ENCODE assay signal across 25 cellular contexts in the genomic region with DNA sequence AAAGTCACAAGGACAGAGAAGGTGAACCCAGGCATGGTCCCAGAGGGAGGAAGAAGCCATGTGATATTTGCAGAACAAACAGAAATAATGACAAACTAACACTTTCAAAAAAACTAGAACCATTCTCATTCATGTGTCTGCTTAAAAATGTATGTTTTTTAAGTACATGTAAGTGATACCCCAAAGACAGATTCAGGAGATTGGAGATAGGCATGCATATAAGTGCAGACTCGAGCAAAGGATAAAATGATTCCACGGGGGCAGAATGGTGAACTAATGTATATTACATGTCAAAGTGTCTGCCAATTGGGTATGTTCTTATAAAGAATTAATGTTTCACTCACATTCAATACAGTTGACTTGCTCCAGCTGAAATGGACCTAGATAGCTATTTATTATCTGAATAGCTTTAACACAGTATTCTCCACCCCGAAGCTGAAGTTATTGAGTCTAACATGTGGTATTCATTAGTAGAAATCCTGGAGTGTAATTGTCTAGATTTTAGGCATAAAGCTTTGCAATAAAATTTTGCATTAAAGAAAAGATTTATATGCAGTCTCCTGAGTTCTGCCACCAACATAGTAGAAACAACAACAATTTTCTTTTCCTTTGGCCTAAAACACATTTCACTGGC.
DNase-seq lines count a peak whose midpoint lies in the region; ATAC-seq, FAIRE-seq and TF ChIP-seq lines count a peak whose summit lies in the region.
"Had no signal": no experiment of that assay in that cellular context is flagged by ENCODE, and none has a peak within 500 bp of the region (broad histone marks: within the 10 kb centered on the region; RNA-seq: fewer than 3 reads in every experiment).

No MANE protein-coding gene starts in this region.

- POLR2A ChIA-PET in A549 (lab: Yijun Ruan, JAX) (no interaction called here), HEK293 (lab: Yijun Ruan, JAX) (no interaction called here)

- no peaks in the 10 kb centered on the region for H3K36me3 Mint-ChIP-seq in chondrocyte (ENCODE audit: low read depth)
- H3K36me3 Mint-ChIP-seq: CD4-positive, CD25-positive, alpha-beta regulatory T cell had no signal

- no peak for FAIRE-seq in A549 (lab: Jason Lieb, UNC)
- FAIRE-seq: frontal cortex, K562, keratinocyte had no signal

- CTCF ChIA-PET in A549 (lab: Yijun Ruan, JAX): interaction anchor here (1.0 to 1.5 kb wide), 4 partner anchors 22 to 255 kb away, joined by 3 to 5 read pairs (median 4); no protein-coding TSS in a partner anchor
- CTCF ChIA-PET in HEK293 (lab: Yijun Ruan, JAX): no interaction called here
- CTCF ChIA-PET in mammary epithelial cell (lab: Charles Lee; ENCODE audit: low non-redundant PET): no interaction called here

- H3K79me2 ChIP-seq in mammary epithelial cell (ENCODE audit: insufficient read depth, low read length): no peaks in the 10 kb centered on the region
- H3K79me2 ChIP-seq: parathyroid adenoma had no signal

- H3K27ac ChIP-seq in A549 (no peak overlapping the region), HEK293 (ENCODE audit: extremely low read depth, low read depth, low read length) (peak overlapping the region; percentile 2; the same call in 1 of the 2 replicates), mesodermal cell (ENCODE audit: low read depth, low read length, severe bottlenecking) (peak overlapping the region; percentile 5), right atrium auricular region (no peak overlapping the region), mammary epithelial cell (ENCODE audit: insufficient read depth, low read depth, low read length) (no peak overlapping the region)
- H3K27ac ChIP-seq: cardiac muscle cell, epithelial cell of prostate, parathyroid adenoma, upper lobe of left lung had no signal

- H3K9me3 ChIP-seq in A549: no peaks in the 10 kb centered on the region
- H3K9me3 ChIP-seq in HEK293 (ENCODE audit: control insufficient read depth, insufficient read depth, low read depth, low read length): no peaks in the 10 kb centered on the region
- no peaks in the 10 kb centered on the region for H3K9me3 ChIP-seq in mesodermal cell (ENCODE audit: control insufficient read depth, low read length)
- no peaks in the 10 kb centered on the region for H3K9me3 ChIP-seq in right atrium auricular region
- H3K9me3 ChIP-seq in mammary epithelial cell (replicated peaks; ENCODE audit: insufficient read depth, low read length): no peaks in the 10 kb centered on the region
- H3K9me3 ChIP-seq: upper lobe of left lung had no signal

- H3K9me3 Mint-ChIP-seq in chondrocyte (ENCODE audit: low read depth): no peaks in the 10 kb centered on the region
- H3K9me3 Mint-ChIP-seq: activated naive CD4-positive, alpha-beta T cell treated with anti-CD3 and anti-CD28 coated beads for 36 hours; activated T-cell treated with anti-CD3 and anti-CD28 coated beads, Interleukin-2, amount 50 U/mL, for 4 hours; CD4-positive, CD25-positive, alpha-beta regulatory T cell had no signal

- dilution Hi-C loops in mammary epithelial cell (cut with HindIII; ENCODE audit: low sequenced_read_pairs): no loop called here

- H3K27me3 Mint-ChIP-seq in chondrocyte (ENCODE audit: low read depth): no peaks in the 10 kb centered on the region

- H3K4me3 ChIP-seq in A549: no peak overlapping the region
- no peak overlapping the region for H3K4me3 ChIP-seq in HEK293 (ENCODE audit: low read depth, low read length)
- H3K4me3 ChIP-seq in mesodermal cell (ENCODE audit: extremely low read depth, insufficient read depth, low read length, poor library complexity, severe bottlenecking): no peak overlapping the region
- no peak overlapping the region for H3K4me3 ChIP-seq in right atrium auricular region
- H3K4me3 ChIP-seq in mammary epithelial cell (replicated peaks in 1 of 3; ENCODE audit: insufficient read depth in 1 of 3, low read depth in 2 of 3, low read length in 3 of 3): no peak overlapping the region
- H3K4me3 ChIP-seq: cardiac muscle cell, K562, upper lobe of left lung had no signal

- H3K4me3 Mint-ChIP-seq in chondrocyte (ENCODE audit: unreplicated experiment): peak overlapping the region; percentile 44
- H3K4me3 Mint-ChIP-seq: activated CD8-positive, alpha-beta T cell treated with anti-CD3 and anti-CD28 coated beads, Interleukin-2, amount 10 ng/mL, durations not matched to agents 7 days and 5 days; activated naive CD4-positive, alpha-beta T cell treated with anti-CD3 and anti-CD28 coated beads for 36 hours; activated T-cell treated with anti-CD3 and anti-CD28 coated beads, Interleukin-2, amount 50 U/mL, for 4 hours; CD4-positive, CD25-positive, alpha-beta regulatory T cell had no signal

- no peak for TF ChIP-seq RAD21 in A549 (conservative IDR thresholded peaks at IDR 0.05 in 1 of 2, IDR thresholded peaks at IDR 0.05 in 1 of 2)

- no peak for TF ChIP-seq CTCF in A549 (IDR thresholded peaks at IDR 0.05)
- TF ChIP-seq CTCF in HEK293 (tag by site-specific recombination; IDR thresholded peaks at IDR 0.05): no peak
- no peak for TF ChIP-seq CTCF in chondrocyte (IDR thresholded peaks at IDR 0.05)
- no peak for TF ChIP-seq CTCF in right atrium auricular region (IDR thresholded peaks at IDR 0.05)
- no peak for TF ChIP-seq CTCF in mammary epithelial cell (conservative IDR thresholded peaks at IDR 0.05 in 1 of 2, IDR thresholded peaks at IDR 0.05 in 1 of 2; ENCODE audit: extremely low read depth in 1 of 2, insufficient read depth in 1 of 2, low read depth in 1 of 2, low read length in 2 of 2)

- H4K20me1 ChIP-seq in mammary epithelial cell (ENCODE audit: insufficient read depth, low read length): no peaks in the 10 kb centered on the region

- H3K4me1 ChIP-seq in A549: peaks cover 14% of the 10 kb centered on the region
- H3K4me1 ChIP-seq in HEK293 (ENCODE audit: control insufficient read depth, insufficient read depth, low read length): peaks cover 14% of the 10 kb centered on the region
- no peaks in the 10 kb centered on the region for H3K4me1 ChIP-seq in mesodermal cell (ENCODE audit: control insufficient read depth, insufficient read depth, low read length, poor library complexity, severe bottlenecking)
- peaks cover 0 to 8% of the 10 kb centered on the region in 2 donors for H3K4me1 ChIP-seq in right atrium auricular region
- no peaks in the 10 kb centered on the region for H3K4me1 ChIP-seq in mammary epithelial cell (ENCODE audit: insufficient read depth, low read length)
- H3K4me1 ChIP-seq: parathyroid adenoma had no signal

- in situ Hi-C loops in mammary epithelial cell (cut with MboI; ENCODE audit: low sequenced_read_pairs in 2 of 2): no loop called here

- H3K27me3 ChIP-seq in right atrium auricular region: no peaks in the 10 kb centered on the region
- H3K27me3 ChIP-seq in mammary epithelial cell (ENCODE audit: insufficient read depth, low read length): no peaks in the 10 kb centered on the region
- H3K27me3 ChIP-seq: cardiac muscle cell, upper lobe of left lung had no signal

- ATAC-seq in A549: no peak
- no peak for ATAC-seq in GM18511 (IDR thresholded peaks at IDR 0.05; ENCODE audit: unreplicated experiment)
- ATAC-seq: activated CD8-positive, alpha-beta T cell treated with anti-CD3 and anti-CD28 coated beads, Interleukin-2, amount 10 ng/mL, durations not matched to agents 7 days and 5 days; activated T-cell treated with anti-CD3 and anti-CD28 coated beads, Interleukin-2, amount 50 U/mL, for 4 hours; K562; sciatic nerve had no signal

- H3K36me3 ChIP-seq in HEK293 (ENCODE audit: control insufficient read depth in 2 of 2, insufficient read depth in 1 of 2, low read length in 2 of 2) (no peaks in the 10 kb centered on the region), mesodermal cell (ENCODE audit: control insufficient read depth, insufficient read depth, low read length) (no peaks in the 10 kb centered on the region), right atrium auricular region (no peaks in the 10 kb centered on the region), mammary epithelial cell (ENCODE audit: insufficient read depth, low read length) (no peaks in the 10 kb centered on the region)
- H3K36me3 ChIP-seq: cardiac muscle cell, upper lobe of left lung had no signal

- peaks cover 22% of the 10 kb centered on the region for H3K4me1 Mint-ChIP-seq in chondrocyte (ENCODE audit: low read depth)

- peak overlapping the region; percentile 46; the same call in 2 of the 3 replicates for H3K4me2 ChIP-seq in A549
- H3K4me2 ChIP-seq in mammary epithelial cell (ENCODE audit: insufficient read depth, low read depth, low read length): no peak overlapping the region

- TF ChIP-seq POLR2A in A549 (IDR thresholded peaks at IDR 0.05; ENCODE audit: low read length): no peak

- H2AFZ ChIP-seq in mammary epithelial cell (ENCODE audit: low read depth, low read length): no peak overlapping the region
- H2AFZ ChIP-seq: parathyroid adenoma had no signal

- intact Hi-C loops in mammary epithelial cell (cut with micrococcal nuclease): loop anchor here (10.0 kb wide), 1 partner anchor 877 kb away; no protein-coding TSS in a partner anchor

- no TSS peak for BruUV-seq in mammary epithelial cell (replicated peaks; lab: Mats Ljungman, UMichigan)

- 88% methylated on average over 3 of the region's 3 CpGs for WGBS in A549 (ENCODE audit: missing lambda C conversion rate)
- WGBS in mesodermal cell (ENCODE audit: insufficient coverage in 2 of 2), 2 experiments: 100% methylated on average over 1 of the region's 3 CpGs; no CpG with 5 or more reads in 1 of the 2 experiments
- WGBS in mammary epithelial cell (ENCODE audit: low coverage, missing lambda C conversion rate): 72% methylated on average over 3 of the region's 3 CpGs

- H3K27ac Mint-ChIP-seq in chondrocyte (ENCODE audit: unreplicated experiment): peak overlapping the region; percentile 89
- H3K27ac Mint-ChIP-seq: activated CD8-positive, alpha-beta T cell treated with anti-CD3 and anti-CD28 coated beads, Interleukin-2, amount 10 ng/mL, durations not matched to agents 7 days and 5 days; activated naive CD4-positive, alpha-beta T cell treated with anti-CD3 and anti-CD28 coated beads for 36 hours; CD4-positive, CD25-positive, alpha-beta regulatory T cell had no signal

- no peak for TF ChIP-seq EP300 in A549 (IDR thresholded peaks at IDR 0.05)

- H3K9ac ChIP-seq in mammary epithelial cell (ENCODE audit: insufficient read depth, low read length): no peak overlapping the region
- H3K9ac ChIP-seq: parathyroid adenoma had no signal

- no peak for DNase-seq in A549 (ENCODE audit: low read depth in 1 of 2, low spot score in 1 of 2)
- no peak for DNase-seq in chondrocyte (ENCODE audit: low spot score)
- DNase-seq in right atrium auricular region (ENCODE audit: low spot score): no peak
- DNase-seq in NCI-H2227 treated with DMSO at 0.1 percent for 48 hours (lab: John Stamatoyannopoulos, UW): no peak
- no peak for DNase-seq in mammary epithelial cell
- DNase-seq: activated CD8-positive, alpha-beta T cell treated with anti-CD3 and anti-CD28 coated beads, Interleukin-2, amount 10 ng/mL, durations not matched to agents 7 days and 5 days; activated naive CD4-positive, alpha-beta T cell treated with anti-CD3 and anti-CD28 coated beads for 36 hours; activated T-cell treated with anti-CD3 and anti-CD28 coated beads, Interleukin-2, amount 50 U/mL, for 4 hours; CD4-positive, CD25-positive, alpha-beta regulatory T cell; HCEC 1CT; MM.1S; NCI-H2107; NCI-H524 treated with DMSO at 0.1 percent for 48 hours; stimulated activated CD4-positive, alpha-beta T cell treated with anti-CD3 and anti-CD28 coated beads, Interleukin-15, amount 100 ng/mL, for 24 hours; upper lobe of left lung had no signal

TF ChIP-seq in HEK293, 187 proteins besides CTCF, POLR2A, EP300 and RAD21 (continues in another document):
- TF ChIP-seq SETDB1 (IDR thresholded peaks at IDR 0.05; ENCODE audit: insufficient read length, low read length): no peak

Comparison
In these comparisons a context has a peak if more than half of its experiments do, and no peak if none do; other contexts are left out.
1. H3K27ac ChIP-seq: peak in HEK293 (single experiment) and mesodermal cell (single experiment); none in A549 (0 of 2), right atrium auricular region (0 of 2) and mammary epithelial cell (single experiment).